In the genomic region with DNA sequence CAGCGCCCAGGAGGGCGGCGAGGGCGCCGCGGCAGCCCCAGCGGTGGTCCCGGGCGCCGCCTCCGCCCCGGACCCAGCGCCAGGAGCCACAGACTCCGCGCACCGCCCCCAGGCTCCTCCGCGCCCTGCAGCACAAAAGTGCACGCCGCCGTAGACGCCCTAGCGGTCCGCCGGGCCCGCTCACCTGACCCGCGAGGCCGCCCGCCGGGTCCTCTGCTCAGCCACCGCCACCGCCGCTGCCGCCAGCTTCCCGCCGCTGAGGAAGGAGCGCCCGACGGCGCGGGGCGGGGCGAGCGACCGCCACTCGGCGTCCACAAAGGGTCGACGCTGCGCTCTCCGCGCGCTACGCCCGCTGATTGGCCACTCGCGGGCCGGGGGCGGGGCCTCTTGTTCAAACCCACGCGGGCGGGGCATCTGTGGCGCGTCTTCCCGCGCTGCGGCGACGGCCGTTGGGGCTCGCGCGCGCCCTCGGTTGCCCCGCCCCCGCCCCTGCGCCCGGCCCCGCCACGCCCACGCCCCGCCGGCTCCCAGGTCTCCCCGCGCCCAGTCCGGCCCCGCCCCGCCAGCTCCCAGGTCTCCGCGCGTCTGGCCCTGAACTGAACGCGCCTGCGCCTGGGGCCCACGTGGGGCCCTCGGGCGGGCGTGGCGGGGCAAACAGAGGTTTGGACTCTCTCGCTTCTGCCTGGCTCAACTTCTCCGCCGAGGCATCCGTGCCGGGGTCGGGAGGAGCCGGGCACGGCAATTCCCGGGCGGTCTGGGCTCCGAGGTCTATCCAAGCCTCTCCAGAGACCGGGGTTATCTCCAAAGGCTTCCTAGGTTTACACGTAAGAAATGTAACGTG, we compare ENCODE assay signal across 8 cellular contexts. TPM values are rescaled to one million over a fixed set of nuclear protein-coding genes. Genes with fewer than 3 reads are reported as not detected.
A peak's percentile ranks its signal among the peaks of the same experiment; 100 is the strongest.
DNase-seq lines count a peak whose midpoint lies in the region; ATAC-seq, FAIRE-seq and TF ChIP-seq lines count a peak whose summit lies in the region.

A gene (minus strand): TSS at position 269 of the 841 bp plus-strand sequence. CDS start 9,154 bp downstream, outside the sequence.

- H3K27me3 ChIP-seq in AG04450 (ENCODE audit: control insufficient read depth, insufficient read depth, low read length), result no peaks in the 10 kb centered on the region
- H3K27me3 ChIP-seq in bronchial epithelial cell (ENCODE audit: control insufficient read depth, insufficient read depth, low read length), result no peaks in the 10 kb centered on the region

- H3K36me3 Mint-ChIP-seq in WTC11 (peaks cover 15% of the 10 kb centered on the region), immature natural killer cell (no peaks in the 10 kb centered on the region)

- H3K9me3 ChIP-seq in AG04450 (ENCODE audit: control insufficient read depth, insufficient read depth, low read length), result no peaks in the 10 kb centered on the region

- POLR2A ChIA-PET in AG04450 (lab: Yijun Ruan, JAX), result interaction anchor here (0.6 to 1.3 kb wide), 8 partner anchors 9 to 280 kb away, joined by 3 to 11 read pairs (median 4); a partner anchor contains a TSS
- POLR2A ChIA-PET in WTC11 (lab: Charles Lee), result no interaction called here

- ATAC-seq in GM18909 (IDR thresholded peaks at IDR 0.05; ENCODE audit: poor library complexity, unreplicated experiment) (peak; percentile 85), HG03159 (IDR thresholded peaks at IDR 0.05; ENCODE audit: unreplicated experiment) (peak; percentile 62), WTC11 (peak; percentile 89)

- CTCF ChIA-PET in AG04450 (lab: Charles Lee), result interaction anchor here (1.0 kb wide), 1 partner anchor 25 kb away, joined by 5 read pairs; no protein-coding TSS in a partner anchor
- CTCF ChIA-PET in WTC11 (lab: Charles Lee), result interaction anchor here (0.6 to 3.1 kb wide), 12 partner anchors 11 to 460 kb away, joined by 3 to 21 read pairs (median 3); no protein-coding TSS in a partner anchor

- peak within 1 kb of the TSS; percentile 88 for H3K4me3 Mint-ChIP-seq in WTC11
- H3K4me3 Mint-ChIP-seq in immature natural killer cell, result peak within 1 kb of the TSS; percentile 88 to 92 (median 91)

- peak; percentile 81 for DNase-seq in AG04450 (ENCODE audit: low read depth, low spot score)
- DNase-seq in NCI-H2227 (lab: John Stamatoyannopoulos, UW; ENCODE audit: unreplicated experiment), result peak; percentile 100
- peak; percentile 96 for DNase-seq in WTC11 (ENCODE audit: low spot score)
- peak; percentile 78 for DNase-seq in bronchial epithelial cell (ENCODE audit: low read depth)
- peak; percentile 97 to 98 (median 98) for DNase-seq in immature natural killer cell
- peak; percentile 95 to 96 for DNase-seq in stimulated activated CD4-positive, alpha-beta T cell treated with anti-CD3 and anti-CD28 coated beads, Interleukin-12 subunit alpha, Interleukin-12 subunit beta, amount 100 ng/mL, for 24 hours (ENCODE audit: low read depth in 2 of 2)

- H3K9me3 Mint-ChIP-seq in WTC11 (no peaks in the 10 kb centered on the region), immature natural killer cell (no peaks in the 10 kb centered on the region)

- H3K27ac ChIP-seq in AG04450 (ENCODE audit: low read depth, low read length), result peak within 1 kb of the TSS; percentile 82

- TF ChIP-seq CTCF in AG04450 (IDR thresholded peaks at IDR 0.05; ENCODE audit: low read depth, low read length), result no peak
- TF ChIP-seq CTCF in WTC11 (IDR thresholded peaks at IDR 0.05), result no peak
- TF ChIP-seq CTCF in bronchial epithelial cell (IDR thresholded peaks at IDR 0.05; ENCODE audit: insufficient read depth, low read length, severe bottlenecking), result no peak

- no peak for FAIRE-seq in bronchial epithelial cell (lab: Jason Lieb, UNC)

- H3K27me3 Mint-ChIP-seq in WTC11 (ENCODE audit: low read depth), result no peaks in the 10 kb centered on the region; the same call in 1 of the 2 replicates
- peaks cover 6 to 13% (median 10%) of the 10 kb centered on the region in 3 donors for H3K27me3 Mint-ChIP-seq in immature natural killer cell (ENCODE audit: low read depth in 3 of 3)

- no peaks in the 10 kb centered on the region for H3K36me3 ChIP-seq in bronchial epithelial cell (ENCODE audit: control insufficient read depth, insufficient read depth, low read length)

- H3K4me1 Mint-ChIP-seq in WTC11 (peaks cover 63% of the 10 kb centered on the region), immature natural killer cell (peaks cover 41 to 61% of the 10 kb centered on the region in 2 donors)

- H3K4me3 ChIP-seq in AG04450 (ENCODE audit: low read depth, low read length) (peak within 1 kb of the TSS; percentile 82), bronchial epithelial cell (ENCODE audit: low read depth, low read length) (peak within 1 kb of the TSS; percentile 58)

- H3K27ac Mint-ChIP-seq in WTC11 (peak within 1 kb of the TSS; percentile 73), immature natural killer cell (peak within 1 kb of the TSS; percentile 91 to 95 (median 94))

TF ChIP-seq in WTC11, 78 proteins besides CTCF, POLR2A, EP300 and RAD21 (continues in another document):
- TF ChIP-seq, protein P1, sequence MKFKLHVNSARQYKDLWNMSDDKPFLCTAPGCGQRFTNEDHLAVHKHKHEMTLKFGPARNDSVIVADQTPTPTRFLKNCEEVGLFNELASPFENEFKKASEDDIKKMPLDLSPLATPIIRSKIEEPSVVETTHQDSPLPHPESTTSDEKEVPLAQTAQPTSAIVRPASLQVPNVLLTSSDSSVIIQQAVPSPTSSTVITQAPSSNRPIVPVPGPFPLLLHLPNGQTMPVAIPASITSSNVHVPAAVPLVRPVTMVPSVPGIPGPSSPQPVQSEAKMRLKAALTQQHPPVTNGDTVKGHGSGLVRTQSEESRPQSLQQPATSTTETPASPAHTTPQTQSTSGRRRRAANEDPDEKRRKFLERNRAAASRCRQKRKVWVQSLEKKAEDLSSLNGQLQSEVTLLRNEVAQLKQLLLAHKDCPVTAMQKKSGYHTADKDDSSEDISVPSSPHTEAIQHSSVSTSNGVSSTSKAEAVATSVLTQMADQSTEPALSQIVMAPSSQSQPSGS (CRISPR knock-in tag; IDR thresholded peaks at IDR 0.05; ENCODE audit: borderline replicate concordance, low read depth), result no peak
- peak; percentile 98 for TF ChIP-seq MYBL2 (CRISPR knock-in tag; IDR thresholded peaks at IDR 0.05)
- TF ChIP-seq ZBTB21 (CRISPR knock-in tag; IDR thresholded peaks at IDR 0.05; ENCODE audit: borderline replicate concordance), result peak; percentile 62; the same call in 1 of the 2 replicates
- TF ChIP-seq CREM (CRISPR knock-in tag; IDR thresholded peaks at IDR 0.05), result no peak; the same call in 1 of the 2 replicates
- TF ChIP-seq, protein P2, sequence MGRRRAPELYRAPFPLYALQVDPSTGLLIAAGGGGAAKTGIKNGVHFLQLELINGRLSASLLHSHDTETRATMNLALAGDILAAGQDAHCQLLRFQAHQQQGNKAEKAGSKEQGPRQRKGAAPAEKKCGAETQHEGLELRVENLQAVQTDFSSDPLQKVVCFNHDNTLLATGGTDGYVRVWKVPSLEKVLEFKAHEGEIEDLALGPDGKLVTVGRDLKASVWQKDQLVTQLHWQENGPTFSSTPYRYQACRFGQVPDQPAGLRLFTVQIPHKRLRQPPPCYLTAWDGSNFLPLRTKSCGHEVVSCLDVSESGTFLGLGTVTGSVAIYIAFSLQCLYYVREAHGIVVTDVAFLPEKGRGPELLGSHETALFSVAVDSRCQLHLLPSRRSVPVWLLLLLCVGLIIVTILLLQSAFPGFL (CRISPR knock-in tag; IDR thresholded peaks at IDR 0.05; ENCODE audit: borderline replicate concordance), result 0 out of 2 replicates have a peak, but pooled peaks have one; percentile 35
- no peak for TF ChIP-seq ZNF219 (CRISPR knock-in tag; IDR thresholded peaks at IDR 0.05; ENCODE audit: borderline replicate concordance)
- TF ChIP-seq, protein P3, sequence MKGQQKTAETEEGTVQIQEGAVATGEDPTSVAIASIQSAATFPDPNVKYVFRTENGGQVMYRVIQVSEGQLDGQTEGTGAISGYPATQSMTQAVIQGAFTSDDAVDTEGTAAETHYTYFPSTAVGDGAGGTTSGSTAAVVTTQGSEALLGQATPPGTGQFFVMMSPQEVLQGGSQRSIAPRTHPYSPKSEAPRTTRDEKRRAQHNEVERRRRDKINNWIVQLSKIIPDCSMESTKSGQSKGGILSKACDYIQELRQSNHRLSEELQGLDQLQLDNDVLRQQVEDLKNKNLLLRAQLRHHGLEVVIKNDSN (CRISPR knock-in tag; IDR thresholded peaks at IDR 0.05), result peak; percentile 92
- TF ChIP-seq, protein P4, sequence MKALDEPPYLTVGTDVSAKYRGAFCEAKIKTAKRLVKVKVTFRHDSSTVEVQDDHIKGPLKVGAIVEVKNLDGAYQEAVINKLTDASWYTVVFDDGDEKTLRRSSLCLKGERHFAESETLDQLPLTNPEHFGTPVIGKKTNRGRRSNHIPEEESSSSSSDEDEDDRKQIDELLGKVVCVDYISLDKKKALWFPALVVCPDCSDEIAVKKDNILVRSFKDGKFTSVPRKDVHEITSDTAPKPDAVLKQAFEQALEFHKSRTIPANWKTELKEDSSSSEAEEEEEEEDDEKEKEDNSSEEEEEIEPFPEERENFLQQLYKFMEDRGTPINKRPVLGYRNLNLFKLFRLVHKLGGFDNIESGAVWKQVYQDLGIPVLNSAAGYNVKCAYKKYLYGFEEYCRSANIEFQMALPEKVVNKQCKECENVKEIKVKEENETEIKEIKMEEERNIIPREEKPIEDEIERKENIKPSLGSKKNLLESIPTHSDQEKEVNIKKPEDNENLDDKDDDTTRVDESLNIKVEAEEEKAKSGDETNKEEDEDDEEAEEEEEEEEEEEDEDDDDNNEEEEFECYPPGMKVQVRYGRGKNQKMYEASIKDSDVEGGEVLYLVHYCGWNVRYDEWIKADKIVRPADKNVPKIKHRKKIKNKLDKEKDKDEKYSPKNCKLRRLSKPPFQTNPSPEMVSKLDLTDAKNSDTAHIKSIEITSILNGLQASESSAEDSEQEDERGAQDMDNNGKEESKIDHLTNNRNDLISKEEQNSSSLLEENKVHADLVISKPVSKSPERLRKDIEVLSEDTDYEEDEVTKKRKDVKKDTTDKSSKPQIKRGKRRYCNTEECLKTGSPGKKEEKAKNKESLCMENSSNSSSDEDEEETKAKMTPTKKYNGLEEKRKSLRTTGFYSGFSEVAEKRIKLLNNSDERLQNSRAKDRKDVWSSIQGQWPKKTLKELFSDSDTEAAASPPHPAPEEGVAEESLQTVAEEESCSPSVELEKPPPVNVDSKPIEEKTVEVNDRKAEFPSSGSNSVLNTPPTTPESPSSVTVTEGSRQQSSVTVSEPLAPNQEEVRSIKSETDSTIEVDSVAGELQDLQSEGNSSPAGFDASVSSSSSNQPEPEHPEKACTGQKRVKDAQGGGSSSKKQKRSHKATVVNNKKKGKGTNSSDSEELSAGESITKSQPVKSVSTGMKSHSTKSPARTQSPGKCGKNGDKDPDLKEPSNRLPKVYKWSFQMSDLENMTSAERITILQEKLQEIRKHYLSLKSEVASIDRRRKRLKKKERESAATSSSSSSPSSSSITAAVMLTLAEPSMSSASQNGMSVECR (CRISPR knock-in tag; IDR thresholded peaks at IDR 0.05; ENCODE audit: borderline replicate concordance), result peak; percentile 21
- no peak; the same call in 1 of the 2 replicates for TF ChIP-seq NR3C1 (CRISPR knock-in tag; conservative IDR thresholded peaks at IDR 0.05; ENCODE audit: low read depth)

RNA-seq across cellular contexts. Expression of the gene that starts here (rescaled TPM):
- 6.8 and 7.8 TPM in 2 replicates for polyA plus RNA-seq in AG04450 (2011; rRNA removed)
- polyA minus RNA-seq in AG04450 (2011; rRNA and poly(A)+ RNA removed), result 5.0 and 6.3 TPM in 2 replicates
- total RNA-seq in WTC11 (2021), result 55.9 to 63.3 TPM (median 58.3 TPM) in 3 replicates
- total RNA-seq in bronchial epithelial cell, result 35.5 and 50.8 TPM in 2 replicates
- 10 to 100 TPM; 14.5 to 18.3 (median 14.6) TPM for polyA plus RNA-seq in immature natural killer cell

Comparison
In these comparisons a context has a peak if more than half of its experiments do, and no peak if none do; other contexts are left out.
1. Peak in every context shown above with its lines: DNase-seq, ATAC-seq, H3K4me3 ChIP-seq and H3K27ac ChIP-seq.